In genomic region chr12:75739916-75740315, GRCh38 we compare ENCODE assay signal across 23 cellular contexts.
"Had no signal": no experiment of that assay in that cellular context is flagged by ENCODE, and none has a peak within 500 bp of the region (broad histone marks: within the 10 kb centered on the region; RNA-seq: fewer than 3 reads in every experiment).

No MANE protein-coding gene starts in this region.

- H3K27ac ChIP-seq: esophagus squamous epithelium, heart right ventricle, left lung, psoas muscle, sigmoid colon, thoracic aorta, tibial nerve, vagina had no signal

- H3K36me3 Mint-ChIP-seq: naive thymus-derived CD8-positive, alpha-beta T cell; stimulated activated effector memory CD8-positive, alpha-beta T cell treated with anti-CD3 and anti-CD28 coated beads, Interleukin-12 subunit alpha, Interleukin-12 subunit beta, amount 100 ng/mL, for 72 hours had no signal

- ATAC-seq: heart right ventricle; left cardiac atrium; left lung; naive thymus-derived CD8-positive, alpha-beta T cell; psoas muscle; right cardiac atrium; stimulated activated effector memory CD8-positive, alpha-beta T cell treated with anti-CD3 and anti-CD28 coated beads, Interleukin-12 subunit alpha, Interleukin-12 subunit beta, amount 100 ng/mL, for 72 hours had no signal

- DNase-seq: effector CD8-positive, alpha-beta T cell; endodermal cell; erythroblast; esophagus squamous epithelium; foreskin melanocyte; glutamatergic neuron; heart right ventricle; hippocampal formation; left cardiac atrium; naive thymus-derived CD8-positive, alpha-beta T cell; nephron progenitor cell; nucleus accumbens; psoas muscle; right cardiac atrium; sigmoid colon; stimulated activated CD4-positive, alpha-beta T cell treated with anti-CD3 and anti-CD28 coated beads, Interleukin-2, amount 100 ng/mL, for 24 hours; stimulated activated CD4-positive, alpha-beta T cell treated with anti-CD3 and anti-CD28 coated beads, Interleukin-4, amount 100 ng/mL, for 24 hours; stimulated activated naive CD4-positive, alpha-beta T cell treated with Interleukin-2 at 50 U/mL for 16 hours had no signal

- H3K27me3 ChIP-seq: esophagus squamous epithelium, heart right ventricle, left lung, sigmoid colon, tibial nerve, vagina had no signal

- H3K4me3 Mint-ChIP-seq: endodermal cell; naive thymus-derived CD8-positive, alpha-beta T cell; nephron progenitor cell; stimulated activated effector memory CD8-positive, alpha-beta T cell treated with anti-CD3 and anti-CD28 coated beads, Interleukin-12 subunit alpha, Interleukin-12 subunit beta, amount 100 ng/mL, for 72 hours had no signal

- H3K4me3 ChIP-seq: esophagus squamous epithelium, heart right ventricle, left lung, psoas muscle, sigmoid colon, thoracic aorta, tibial nerve, vagina had no signal

- H3K4me1 ChIP-seq: heart right ventricle, left lung, psoas muscle, tibial nerve, vagina had no signal

- H3K36me3 ChIP-seq: esophagus squamous epithelium, heart right ventricle, left lung, sigmoid colon, thoracic aorta, tibial nerve, vagina had no signal

- H3K9me3 Mint-ChIP-seq: endodermal cell; naive thymus-derived CD8-positive, alpha-beta T cell had no signal

- H3K4me1 Mint-ChIP-seq: stimulated activated effector memory CD8-positive, alpha-beta T cell treated with anti-CD3 and anti-CD28 coated beads, Interleukin-12 subunit alpha, Interleukin-12 subunit beta, amount 100 ng/mL, for 72 hours had no signal

- H3K27ac Mint-ChIP-seq: endodermal cell; naive thymus-derived CD8-positive, alpha-beta T cell; nephron progenitor cell; stimulated activated effector memory CD8-positive, alpha-beta T cell treated with anti-CD3 and anti-CD28 coated beads, Interleukin-12 subunit alpha, Interleukin-12 subunit beta, amount 100 ng/mL, for 72 hours had no signal

- H3K9me3 ChIP-seq: esophagus squamous epithelium, heart right ventricle, left lung, psoas muscle, sigmoid colon, thoracic aorta, tibial nerve, vagina had no signal
